8 cellular contexts compared by ENCODE assay signal in the genomic region with DNA sequence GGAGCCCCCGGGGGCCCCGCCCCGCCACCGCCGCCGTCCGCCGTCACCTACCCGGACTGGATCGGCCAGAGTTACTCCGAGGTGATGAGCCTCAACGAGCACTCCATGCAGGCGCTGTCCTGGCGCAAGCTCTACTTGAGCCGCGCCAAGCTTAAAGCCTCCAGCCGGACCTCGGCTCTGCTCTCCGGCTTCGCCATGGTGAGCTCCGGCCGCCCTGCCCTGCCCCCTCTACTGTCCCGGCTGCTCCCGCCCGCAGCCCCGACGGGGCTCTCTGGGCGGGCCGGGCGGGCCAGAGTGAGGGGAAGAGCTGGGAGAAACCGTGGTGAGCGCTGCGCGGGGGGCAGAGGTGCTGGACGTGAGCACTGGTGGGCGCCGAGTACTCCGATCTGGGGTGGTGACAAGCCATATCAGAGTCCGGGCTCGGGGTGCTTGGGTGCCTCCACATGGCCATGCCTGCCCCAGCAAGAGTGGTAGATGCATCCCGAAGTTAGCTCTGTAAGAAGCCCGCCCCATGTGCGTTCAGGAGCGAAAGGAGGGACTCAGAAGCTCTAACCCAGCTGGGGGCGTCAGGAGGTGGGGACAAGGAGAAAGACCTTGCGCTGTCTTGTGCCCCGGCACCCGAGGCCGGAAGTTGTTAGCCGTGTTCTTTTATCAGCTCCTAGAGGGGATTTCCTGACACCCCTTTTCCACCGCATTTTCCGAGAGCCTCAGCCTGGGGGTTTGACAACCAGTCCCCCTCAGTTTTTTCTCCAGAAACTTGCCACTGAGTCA. TPM values are rescaled to one million over a fixed set of nuclear protein-coding genes. Genes with fewer than 3 reads are reported as not detected.
DNase-seq lines count a peak whose midpoint lies in the region; ATAC-seq and TF ChIP-seq lines count a peak whose summit lies in the region.

No MANE protein-coding gene starts in this region.

- peaks cover 20% of the 10 kb centered on the region for H3K36me3 Mint-ChIP-seq in activated naive CD8-positive, alpha-beta T cell treated with anti-CD3 and anti-CD28 coated beads, Interleukin-2, amount 10 ng/mL, durations not matched to agents 7 days and 5 days

- DNase-seq in DMS53 (lab: John Stamatoyannopoulos, UW): peak; percentile 87
- DNase-seq in GM20000 (ENCODE audit: low spot score): peak; percentile 83
- DNase-seq in HT1080 (ENCODE audit: low read depth): peak; percentile 60
- peak; percentile 79 for DNase-seq in activated naive CD8-positive, alpha-beta T cell treated with anti-CD3 and anti-CD28 coated beads, Interleukin-2, amount 10 ng/mL, durations not matched to agents 7 days and 5 days
- peak; percentile 49 to 83 (median 57) for DNase-seq in heart left ventricle
- DNase-seq in prostate gland (ENCODE audit: low spot score): peak; percentile 47

- peak overlapping the region; percentile 96 for H3K4me3 Mint-ChIP-seq in activated naive CD8-positive, alpha-beta T cell treated with anti-CD3 and anti-CD28 coated beads, Interleukin-2, amount 10 ng/mL, durations not matched to agents 7 days and 5 days

- no peaks in the 10 kb centered on the region for H3K27me3 Mint-ChIP-seq in activated naive CD8-positive, alpha-beta T cell treated with anti-CD3 and anti-CD28 coated beads, Interleukin-2, amount 10 ng/mL, durations not matched to agents 7 days and 5 days

- H3K4me1 Mint-ChIP-seq in activated naive CD8-positive, alpha-beta T cell treated with anti-CD3 and anti-CD28 coated beads, Interleukin-2, amount 10 ng/mL, durations not matched to agents 7 days and 5 days: peaks cover 45% of the 10 kb centered on the region

- 1 to 2% (median 1%) methylated on average over 14 to 52 of the region's 52 CpGs for WGBS in heart left ventricle, 4 donors
- 1% methylated on average over 29 of the region's 52 CpGs for WGBS in prostate gland
- WGBS in urinary bladder: under 1% methylated on average over 52 of the region's 52 CpGs

- H3K9me3 ChIP-seq in heart left ventricle (no peaks in the 10 kb centered on the region), prostate gland (no peaks in the 10 kb centered on the region)

- H3K4me3 ChIP-seq in heart left ventricle: peak overlapping the region; percentile 38 to 89 (median 76)
- H3K4me3 ChIP-seq in prostate gland: peak overlapping the region; percentile 53 to 66
- H3K4me3 ChIP-seq in urinary bladder (ENCODE audit: low read depth, low read length): peak overlapping the region; percentile 65

- ATAC-seq in SK-N-SH treated with all-trans-retinoic acid at 6 μM for 48 hours (peak; percentile 80), heart left ventricle (peak; percentile 7 to 53 (median 46))
- peak; percentile 64 for ATAC-seq in activated naive CD8-positive, alpha-beta T cell treated with anti-CD3 and anti-CD28 coated beads, Interleukin-2, amount 10 ng/mL, durations not matched to agents 7 days and 5 days (ENCODE audit: low read depth)

- H3K27ac ChIP-seq in heart left ventricle: peak overlapping the region; percentile 5 to 98 (median 90)
- peak overlapping the region; percentile 86 to 87 for H3K27ac ChIP-seq in prostate gland
- peak overlapping the region; percentile 73 for H3K27ac ChIP-seq in urinary bladder (ENCODE audit: low read depth)

- intact Hi-C loops in heart left ventricle (cut with DNase I) (loop anchor here in 8 of 10 donors (2.0 to 10.0 kb wide), 9 partner anchors 45 to 130 kb away; a partner anchor contains a TSS), prostate gland (cut with DNase I) (loop anchor here (2.0 to 5.0 kb wide), 4 partner anchors 46 to 125 kb away; a partner anchor contains a TSS)

- TF ChIP-seq POLR2A in heart left ventricle (IDR thresholded peaks at IDR 0.05) (no peak), prostate gland (IDR thresholded peaks at IDR 0.05) (no peak)

- H3K4me1 ChIP-seq in heart left ventricle (peaks cover 0 to 59% (median 30%) of the 10 kb centered on the region in 12 donors), prostate gland (replicated peaks) (no peaks in the 10 kb centered on the region), urinary bladder (ENCODE audit: insufficient read depth) (no peaks in the 10 kb centered on the region)

- H3K27ac Mint-ChIP-seq in activated naive CD8-positive, alpha-beta T cell treated with anti-CD3 and anti-CD28 coated beads, Interleukin-2, amount 10 ng/mL, durations not matched to agents 7 days and 5 days: peak overlapping the region; percentile 96

- TF ChIP-seq CTCF in GM20000 (IDR thresholded peaks at IDR 0.05; ENCODE audit: extremely low read depth, missing control alignments) (peak; percentile 9), heart left ventricle (IDR thresholded peaks at IDR 0.05) (peak in 2 of 12 donors; percentile 1 to 29), prostate gland (IDR thresholded peaks at IDR 0.05) (peak in 1 of 4 experiments; percentile 5)

- no peaks in the 10 kb centered on the region for H3K27me3 ChIP-seq in heart left ventricle
- H3K27me3 ChIP-seq in prostate gland (replicated peaks; ENCODE audit: insufficient read depth): no peaks in the 10 kb centered on the region

- H3K9me3 Mint-ChIP-seq in activated naive CD8-positive, alpha-beta T cell treated with anti-CD3 and anti-CD28 coated beads, Interleukin-2, amount 10 ng/mL, durations not matched to agents 7 days and 5 days: no peaks in the 10 kb centered on the region

- H3K36me3 ChIP-seq in heart left ventricle (no peaks in the 10 kb centered on the region), prostate gland (no peaks in the 10 kb centered on the region), urinary bladder (ENCODE audit: insufficient read depth) (no peaks in the 10 kb centered on the region)

- POLR2A ChIA-PET in activated naive CD8-positive, alpha-beta T cell treated with anti-CD3 and anti-CD28 coated beads, Interleukin-2, amount 10 ng/mL, durations not matched to agents 7 days and 5 days (lab: Charles Lee): interaction anchor here (0.6 to 6.9 kb wide), 27 partner anchors 10 to 1345 kb away, joined by 3 to 166 read pairs (median 5); a partner anchor contains a TSS

TF ChIP-seq in SK-N-SH treated with all-trans-retinoic acid at 6 μM for 48 hours, 23 proteins besides CTCF, POLR2A, EP300 and RAD21:
- TF ChIP-seq GLIS3 (CRISPR knock-in tag; IDR thresholded peaks at IDR 0.05): no peak
- TF ChIP-seq, protein P1, sequence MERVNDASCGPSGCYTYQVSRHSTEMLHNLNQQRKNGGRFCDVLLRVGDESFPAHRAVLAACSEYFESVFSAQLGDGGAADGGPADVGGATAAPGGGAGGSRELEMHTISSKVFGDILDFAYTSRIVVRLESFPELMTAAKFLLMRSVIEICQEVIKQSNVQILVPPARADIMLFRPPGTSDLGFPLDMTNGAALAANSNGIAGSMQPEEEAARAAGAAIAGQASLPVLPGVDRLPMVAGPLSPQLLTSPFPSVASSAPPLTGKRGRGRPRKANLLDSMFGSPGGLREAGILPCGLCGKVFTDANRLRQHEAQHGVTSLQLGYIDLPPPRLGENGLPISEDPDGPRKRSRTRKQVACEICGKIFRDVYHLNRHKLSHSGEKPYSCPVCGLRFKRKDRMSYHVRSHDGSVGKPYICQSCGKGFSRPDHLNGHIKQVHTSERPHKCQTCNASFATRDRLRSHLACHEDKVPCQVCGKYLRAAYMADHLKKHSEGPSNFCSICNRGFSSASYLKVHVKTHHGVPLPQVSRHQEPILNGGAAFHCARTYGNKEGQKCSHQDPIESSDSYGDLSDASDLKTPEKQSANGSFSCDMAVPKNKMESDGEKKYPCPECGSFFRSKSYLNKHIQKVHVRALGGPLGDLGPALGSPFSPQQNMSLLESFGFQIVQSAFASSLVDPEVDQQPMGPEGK (CRISPR knock-in tag; IDR thresholded peaks at IDR 0.05; ENCODE audit: borderline replicate concordance): 0 out of 2 replicates have a peak, but pooled peaks have one; percentile 30

RNA-seq across cellular contexts. Expression of a gene that starts 0.7 kb away (rescaled TPM):
- 18.1 and 31.8 TPM in 2 replicates for total RNA-seq in HT1080 (2014; rRNA removed; shearing (Covaris generic))
- 52.9 and 58.3 TPM in 2 replicates for polyA plus RNA-seq in HT1080 (2015; cell fraction: cytosol; rRNA removed)
- polyA plus RNA-seq in HT1080 (2015; cell fraction: nucleus; rRNA removed): 17.1 and 18.9 TPM in 2 replicates
- total RNA-seq in activated naive CD8-positive, alpha-beta T cell treated with anti-CD3 and anti-CD28 coated beads, Interleukin-2, amount 10 ng/mL, durations not matched to agents 7 days and 5 days: 10 to 100 TPM; 54.2 to 60.1 TPM
- total RNA-seq in heart left ventricle: 10 to 100 TPM in 4 of 9 donors, 1 to 10 TPM in 5; 6.9 to 15.7 (median 9.5) TPM
- 10 to 100 TPM in 1 of 2 donors, 1 to 10 TPM in 1; 4.5 to 18.8 TPM for polyA plus RNA-seq in heart left ventricle
- total RNA-seq in prostate gland: 10 to 100 TPM in 1 of 2 donors, 1 to 10 TPM in 1; 5.5 to 71.1 TPM
- 5.9 TPM for total RNA-seq in urinary bladder
- 31.3 TPM for polyA plus RNA-seq in urinary bladder

RNA-seq across cellular contexts. Expression of a gene that starts 42.4 kb away (rescaled TPM):
- 0.08 and 0.33 TPM in 2 replicates for total RNA-seq in HT1080 (2014; rRNA removed; shearing (Covaris generic))
- polyA plus RNA-seq in HT1080 (2015; cell fraction: cytosol; rRNA removed): not detected in 2 replicates
- not detected in 2 replicates for polyA plus RNA-seq in HT1080 (2015; cell fraction: nucleus; rRNA removed)
- total RNA-seq in activated naive CD8-positive, alpha-beta T cell treated with anti-CD3 and anti-CD28 coated beads, Interleukin-2, amount 10 ng/mL, durations not matched to agents 7 days and 5 days: 1 to 10 TPM; 5.2 to 6.2 TPM
- total RNA-seq in heart left ventricle (under 1 TPM in 5 of 9 donors, not detected in 4; 0.07 to 0.27 (median 0.20) TPM), prostate gland (1 to 10 TPM in 1 of 2 donors, not detected in 1; 1.5 TPM), urinary bladder (0.16 TPM)
- polyA plus RNA-seq in heart left ventricle (under 1 TPM; 0.08 to 0.18 TPM), urinary bladder (0.34 TPM)

RNA-seq across cellular contexts. Expression of a gene that starts 46.2 kb away (rescaled TPM):
- 18.2 and 39.2 TPM in 2 replicates for total RNA-seq in HT1080 (2014; rRNA removed; shearing (Covaris generic))
- polyA plus RNA-seq in HT1080 (2015; cell fraction: cytosol; rRNA removed): 15.3 and 15.6 TPM in 2 replicates
- 30.0 and 33.3 TPM in 2 replicates for polyA plus RNA-seq in HT1080 (2015; cell fraction: nucleus; rRNA removed)
- 10 to 100 TPM; 84.8 to 88.7 TPM for total RNA-seq in activated naive CD8-positive, alpha-beta T cell treated with anti-CD3 and anti-CD28 coated beads, Interleukin-2, amount 10 ng/mL, durations not matched to agents 7 days and 5 days
- 10 to 100 TPM in 6 of 9 donors, 1 to 10 TPM in 3; 7.9 to 24.7 (median 11.9) TPM for total RNA-seq in heart left ventricle
- 1 to 10 TPM; 7.3 to 9.9 TPM for polyA plus RNA-seq in heart left ventricle
- total RNA-seq in prostate gland: 10 to 100 TPM; 18.1 to 39.3 TPM
- 23.3 TPM for total RNA-seq in urinary bladder
- 18.7 TPM for polyA plus RNA-seq in urinary bladder

Comparison
In these comparisons a context has a peak if more than half of its experiments do, and no peak if none do; other contexts are left out.
1. Peak in every context shown above with its lines: DNase-seq, ATAC-seq, H3K4me3 ChIP-seq and H3K27ac ChIP-seq.